Comparison of ENCODE assay signal across 8 cellular contexts in genomic region chr6:46129634-46130505, GRCh38. TPM values are rescaled to one million over a fixed set of nuclear protein-coding genes. Genes with fewer than 3 reads are reported as not detected.
DNase-seq lines count a peak whose midpoint lies in the region; ATAC-seq and TF ChIP-seq lines count a peak whose summit lies in the region.

Gene ENPP4 (plus strand): TSS chr6:46129989. CDS start chr6:46139584, 9,595 bp downstream.

- peaks cover 3% of the 10 kb centered on the region; the same call in 1 of the 2 replicates for H3K27me3 ChIP-seq in Panc1 (ENCODE audit: control insufficient read depth, insufficient read depth, low read length)

- CTCF ChIA-PET in Panc1 (lab: Charles Lee): interaction anchor here (0.7 kb wide), 1 partner anchor 278 kb away, joined by 5 read pairs; no protein-coding TSS in a partner anchor

- H3K27ac Mint-ChIP-seq in activated T-helper 17 cell treated with anti-CD3 and anti-CD28 coated beads, Interleukin-2, amount 50 U/mL, for 72 hours: peak within 1 kb of the TSS; percentile 96
- peak within 1 kb of the TSS; percentile 94 to 97 for H3K27ac Mint-ChIP-seq in natural killer cell treated with Interleukin-12 subunit alpha and Interleukin-12 subunit beta and Interleukin-15 and Interleukin-18, amount 100 ng/mL, for 72 hours

- H3K4me3 Mint-ChIP-seq in activated T-helper 17 cell treated with anti-CD3 and anti-CD28 coated beads, Interleukin-2, amount 50 U/mL, for 72 hours: peak within 1 kb of the TSS; percentile 90
- H3K4me3 Mint-ChIP-seq in natural killer cell treated with Interleukin-12 subunit alpha and Interleukin-12 subunit beta and Interleukin-15 and Interleukin-18, amount 100 ng/mL, for 72 hours: peak within 1 kb of the TSS; percentile 100

- BruUV-seq in Panc1 (replicated peaks; lab: Mats Ljungman, UMichigan): no TSS peak

- intact Hi-C loops in Panc1 (cut with micrococcal nuclease; ENCODE audit: unreplicated experiment): no loop called here

- DNase-seq in DMS 273 (lab: John Stamatoyannopoulos, UW; ENCODE audit: unreplicated experiment) (peak; percentile 98), HuH-7.5 (ENCODE audit: low spot score) (peak; percentile 85), Panc1 (ENCODE audit: low read depth, low spot score) (peak; percentile 92), fibroblast of the aortic adventitia (ENCODE audit: low read depth) (peak; percentile 80)
- peak; percentile 93 for DNase-seq in natural killer cell treated with Interleukin-12 subunit alpha and Interleukin-12 subunit beta and Interleukin-15 and Interleukin-18, amount 100 ng/mL, for 72 hours (ENCODE audit: low spot score)
- DNase-seq in stimulated activated naive CD4-positive, alpha-beta T cell treated with Interleukin-2 at 50 U/mL for 16 hours (lab: John Stamatoyannopoulos, UW): peak; percentile 83

- TF ChIP-seq CTCF in Panc1 (IDR thresholded peaks at IDR 0.05): no peak
- TF ChIP-seq CTCF in fibroblast of the aortic adventitia (IDR thresholded peaks at IDR 0.05; ENCODE audit: insufficient read depth, low read length): no peak

- in situ Hi-C loops in Panc1 (cut with HindIII; ENCODE audit: low pct_unique_long_range_greater_than_20kb, low sequenced_read_pairs): no loop called here

- no peaks in the 10 kb centered on the region for H3K27me3 Mint-ChIP-seq in activated T-helper 17 cell treated with anti-CD3 and anti-CD28 coated beads, Interleukin-2, amount 50 U/mL, for 72 hours
- no peaks in the 10 kb centered on the region for H3K27me3 Mint-ChIP-seq in natural killer cell treated with Interleukin-12 subunit alpha and Interleukin-12 subunit beta and Interleukin-15 and Interleukin-18, amount 100 ng/mL, for 72 hours

- H3K4me3 ChIP-seq in Panc1 (ENCODE audit: low read depth in 2 of 2, low read length in 2 of 2): peak within 1 kb of the TSS; percentile 65 to 76
- H3K4me3 ChIP-seq in fibroblast of the aortic adventitia (ENCODE audit: low read depth, low read length): peak within 1 kb of the TSS; percentile 67

- H3K4me1 Mint-ChIP-seq in activated T-helper 17 cell treated with anti-CD3 and anti-CD28 coated beads, Interleukin-2, amount 50 U/mL, for 72 hours: peaks cover 15% of the 10 kb centered on the region
- peaks cover 47 to 48% of the 10 kb centered on the region in 2 donors for H3K4me1 Mint-ChIP-seq in natural killer cell treated with Interleukin-12 subunit alpha and Interleukin-12 subunit beta and Interleukin-15 and Interleukin-18, amount 100 ng/mL, for 72 hours (ENCODE audit: low read depth in 2 of 2)

- POLR2A ChIA-PET in Panc1 (lab: Charles Lee): no interaction called here

- H3K36me3 ChIP-seq in Panc1 (ENCODE audit: control insufficient read depth, insufficient read depth, low read length): no peaks in the 10 kb centered on the region; the same call in 1 of the 2 replicates

- H3K9me3 ChIP-seq in Panc1 (ENCODE audit: control insufficient read depth, insufficient read depth, low read depth, low read length): no peaks in the 10 kb centered on the region

- no peaks in the 10 kb centered on the region for H3K36me3 Mint-ChIP-seq in activated T-helper 17 cell treated with anti-CD3 and anti-CD28 coated beads, Interleukin-2, amount 50 U/mL, for 72 hours (ENCODE audit: low read depth)
- H3K36me3 Mint-ChIP-seq in natural killer cell treated with Interleukin-12 subunit alpha and Interleukin-12 subunit beta and Interleukin-15 and Interleukin-18, amount 100 ng/mL, for 72 hours: no peaks in the 10 kb centered on the region

- H3K27ac ChIP-seq in Panc1 (ENCODE audit: low read length): peak within 1 kb of the TSS; percentile 80

- peaks cover 3% of the 10 kb centered on the region; the same call in 1 of the 2 replicates for H3K4me1 ChIP-seq in Panc1 (ENCODE audit: control insufficient read depth, insufficient read depth, low read length)

- H3K9me3 Mint-ChIP-seq in activated T-helper 17 cell treated with anti-CD3 and anti-CD28 coated beads, Interleukin-2, amount 50 U/mL, for 72 hours: no peaks in the 10 kb centered on the region
- H3K9me3 Mint-ChIP-seq in natural killer cell treated with Interleukin-12 subunit alpha and Interleukin-12 subunit beta and Interleukin-15 and Interleukin-18, amount 100 ng/mL, for 72 hours: no peaks in the 10 kb centered on the region

- ATAC-seq in GM21447 (IDR thresholded peaks at IDR 0.05; ENCODE audit: unreplicated experiment) (peak; percentile 93), Panc1 (peak; percentile 100)
- ATAC-seq in activated T-helper 17 cell treated with anti-CD3 and anti-CD28 coated beads, Interleukin-2, amount 50 U/mL, for 72 hours (replicated peaks): peak; percentile 100
- ATAC-seq in natural killer cell treated with Interleukin-12 subunit alpha and Interleukin-12 subunit beta and Interleukin-15 and Interleukin-18, amount 100 ng/mL, for 72 hours: peak; percentile 100

RNA-seq across cellular contexts. Expression of gene ENPP4, which starts in this region (rescaled TPM):
- total RNA-seq in Panc1 (2021; ENCODE audit: unreplicated experiment) (5.4 TPM), fibroblast of the aortic adventitia (ENCODE audit: low replicate concordance) (0.99 and 6.1 TPM in 2 replicates)
- 2.2 TPM for polyA plus RNA-seq in Panc1 (2012; ENCODE audit: insufficient read length)
- 1 to 10 TPM; 7.4 to 9.1 TPM for total RNA-seq in activated T-helper 17 cell treated with anti-CD3 and anti-CD28 coated beads, Interleukin-2, amount 50 U/mL, for 72 hours
- 10 to 100 TPM in 1 of 2 donors, 1 to 10 TPM in 1; 7.6 to 25.5 TPM for total RNA-seq in natural killer cell treated with Interleukin-12 subunit alpha and Interleukin-12 subunit beta and Interleukin-15 and Interleukin-18, amount 100 ng/mL, for 72 hours

Comparison
In these comparisons a context has a peak if more than half of its experiments do, and no peak if none do; other contexts are left out.
1. Peak in every context shown above with its lines: DNase-seq, ATAC-seq, H3K4me3 ChIP-seq and H3K27ac ChIP-seq.